8 cellular contexts compared by ENCODE assay signal in the genomic region with DNA sequence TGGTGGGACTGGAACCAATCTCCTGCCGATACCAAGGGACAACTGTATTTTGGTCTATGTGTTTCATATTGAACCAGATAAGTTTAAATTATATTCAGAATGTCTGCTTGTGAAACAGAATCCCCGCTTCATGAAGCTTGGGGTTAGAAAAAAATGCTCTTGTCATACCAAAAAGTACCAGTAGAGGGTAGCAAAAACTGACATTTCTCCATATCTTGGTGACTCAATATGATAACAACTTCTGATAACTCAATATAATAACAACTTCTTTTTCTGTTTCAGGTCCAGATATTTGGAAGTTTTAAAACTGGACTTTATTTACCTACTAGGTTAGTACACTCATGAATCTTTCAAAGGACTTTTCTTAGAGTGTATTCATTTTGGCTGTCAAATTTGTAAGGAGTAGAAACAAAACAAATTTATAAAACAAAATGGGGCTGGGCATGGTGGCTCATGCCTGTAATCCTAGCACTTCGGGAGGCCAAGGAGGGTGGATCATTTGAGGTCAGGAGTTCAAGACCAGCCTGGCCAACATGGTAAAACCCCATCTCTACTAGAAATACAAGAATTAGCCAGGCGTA. TPM values are rescaled to one million over a fixed set of nuclear protein-coding genes. Genes with fewer than 3 reads are reported as not detected.
DNase-seq lines count a peak whose midpoint lies in the region; ATAC-seq and TF ChIP-seq lines count a peak whose summit lies in the region.

No MANE protein-coding gene starts in this region.

- H3K27ac ChIP-seq in HEK293 (ENCODE audit: extremely low read depth, low read depth, low read length) (no peak overlapping the region), neuronal stem cell (replicated peaks; ENCODE audit: low read length) (no peak overlapping the region)

- no peaks in the 10 kb centered on the region for H3K79me1 ChIP-seq in neuronal stem cell (ENCODE audit: low read depth, low read length)

- no peak overlapping the region for H2AFZ ChIP-seq in neuronal stem cell (ENCODE audit: low read length)

- no peak overlapping the region for H3K14ac ChIP-seq in neuronal stem cell (ENCODE audit: low read length)

- H4K91ac ChIP-seq in neuronal stem cell (ENCODE audit: low read depth, low read length, poor library complexity), result no peak overlapping the region

- no peak overlapping the region for H2BK120ac ChIP-seq in neuronal stem cell (ENCODE audit: low read depth, low read length)

- no peak overlapping the region for H2BK12ac ChIP-seq in neuronal stem cell (ENCODE audit: low read length)

- H3K4me3 ChIP-seq in HEK293 (ENCODE audit: low read depth, low read length), result no peak overlapping the region
- no peak overlapping the region for H3K4me3 ChIP-seq in epithelial cell of esophagus (ENCODE audit: low read length)
- H3K4me3 ChIP-seq in neuronal stem cell (ENCODE audit: low read length in 2 of 2), result no peak overlapping the region

- no peak overlapping the region for H2BK5ac ChIP-seq in neuronal stem cell (ENCODE audit: low read length)

- no peak for ATAC-seq in GM18867 (IDR thresholded peaks at IDR 0.05; ENCODE audit: unreplicated experiment)

- no peak overlapping the region for H2AK5ac ChIP-seq in neuronal stem cell (ENCODE audit: low read depth, low read length)

- in situ Hi-C loops in SK-MEL-5 (cut with HindIII; ENCODE audit: low pct_unique_long_range_greater_than_20kb, low sequenced_read_pairs), result no loop called here

- DNase-seq in DMS114 treated with DMSO at 0.1 percent for 48 hours (lab: John Stamatoyannopoulos, UW; ENCODE audit: unreplicated experiment), result peak; percentile 56
- peak; percentile 58 for DNase-seq in SK-MEL-5 (ENCODE audit: low read depth, low spot score)
- DNase-seq in epithelial cell of esophagus (ENCODE audit: low read depth), result peak; percentile 67
- DNase-seq in neuronal stem cell (ENCODE audit: low spot score), result peak; percentile 54
- DNase-seq in HPDE6-E6E7 (ENCODE audit: extremely low spot score), result no peak
- DNase-seq in mucosa of gallbladder (ENCODE audit: low spot score), result no peak

- H2BK15ac ChIP-seq in neuronal stem cell (ENCODE audit: low read length), result no peak overlapping the region

- H3K23ac ChIP-seq in neuronal stem cell (ENCODE audit: low read depth, low read length, poor library complexity), result no peak overlapping the region

- no CpG with 5 or more reads among the region's 4 CpGs for WGBS in neuronal stem cell (ENCODE audit: extremely low coverage in 2 of 2, insufficient read length in 2 of 2, insufficient replicate concordance in 1 of 2), 2 donors

- TF ChIP-seq CTCF in HEK293 (tag by site-specific recombination; IDR thresholded peaks at IDR 0.05) (no peak), epithelial cell of esophagus (IDR thresholded peaks at IDR 0.05; ENCODE audit: insufficient read depth, low read depth, low read length, missing control alignments) (peak; percentile 60)

- H3K9me3 ChIP-seq in HEK293 (ENCODE audit: control insufficient read depth, insufficient read depth, low read depth, low read length) (no peaks in the 10 kb centered on the region), neuronal stem cell (replicated peaks in 1 of 2; ENCODE audit: control insufficient read depth in 2 of 2, insufficient read depth in 1 of 2, low read depth in 1 of 2, low read length in 2 of 2) (no peaks in the 10 kb centered on the region)

- POLR2A ChIA-PET in HEK293 (lab: Yijun Ruan, JAX), result no interaction called here

- no peak overlapping the region for H4K8ac ChIP-seq in neuronal stem cell (ENCODE audit: low read depth, low read length)

- peaks cover 13 to 56% of the 10 kb centered on the region in 2 experiments for H3K36me3 ChIP-seq in HEK293 (ENCODE audit: control insufficient read depth in 2 of 2, insufficient read depth in 1 of 2, low read length in 2 of 2)
- H3K36me3 ChIP-seq in neuronal stem cell (replicated peaks in 1 of 2; ENCODE audit: control insufficient read depth in 2 of 2, insufficient read depth in 2 of 2, low read length in 2 of 2), result peaks cover 6 to 70% of the 10 kb centered on the region in 2 donors

- CTCF ChIA-PET in HEK293 (lab: Yijun Ruan, JAX), result interaction anchor here (0.5 to 1.1 kb wide), 8 partner anchors 26 to 487 kb away, joined by 3 to 4 read pairs (median 3); no protein-coding TSS in a partner anchor

- no peaks in the 10 kb centered on the region for H3K27me3 ChIP-seq in neuronal stem cell (ENCODE audit: control insufficient read depth in 3 of 3, insufficient read depth in 3 of 3, low read depth in 1 of 3, low read length in 3 of 3)

- H3K4me1 ChIP-seq in HEK293 (ENCODE audit: control insufficient read depth, insufficient read depth, low read length) (peaks cover 2% of the 10 kb centered on the region), neuronal stem cell (ENCODE audit: control insufficient read depth in 2 of 2, insufficient read depth in 1 of 2, low read depth in 1 of 2, low read length in 2 of 2) (peaks cover 6 to 7% of the 10 kb centered on the region in 2 donors)

- H3K18ac ChIP-seq in neuronal stem cell (ENCODE audit: low read length), result no peak overlapping the region

- no peak overlapping the region for H3K4ac ChIP-seq in neuronal stem cell (ENCODE audit: low read length)

- no peak overlapping the region for H3K9ac ChIP-seq in neuronal stem cell (ENCODE audit: low read depth, low read length, poor library complexity)

- no peak overlapping the region for H3K4me2 ChIP-seq in neuronal stem cell (ENCODE audit: insufficient read depth, low read length, poor library complexity, severe bottlenecking)

TF ChIP-seq in HEK293, 187 proteins besides CTCF, POLR2A, EP300 and RAD21:
- TF ChIP-seq, protein P1, sequence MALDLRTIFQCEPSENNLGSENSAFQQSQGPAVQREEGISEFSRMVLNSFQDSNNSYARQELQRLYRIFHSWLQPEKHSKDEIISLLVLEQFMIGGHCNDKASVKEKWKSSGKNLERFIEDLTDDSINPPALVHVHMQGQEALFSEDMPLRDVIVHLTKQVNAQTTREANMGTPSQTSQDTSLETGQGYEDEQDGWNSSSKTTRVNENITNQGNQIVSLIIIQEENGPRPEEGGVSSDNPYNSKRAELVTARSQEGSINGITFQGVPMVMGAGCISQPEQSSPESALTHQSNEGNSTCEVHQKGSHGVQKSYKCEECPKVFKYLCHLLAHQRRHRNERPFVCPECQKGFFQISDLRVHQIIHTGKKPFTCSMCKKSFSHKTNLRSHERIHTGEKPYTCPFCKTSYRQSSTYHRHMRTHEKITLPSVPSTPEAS (tag by site-specific recombination; IDR thresholded peaks at IDR 0.05), result no peak
- TF ChIP-seq ZNF654 (tag by site-specific recombination; IDR thresholded peaks at IDR 0.05; ENCODE audit: low read depth) (peak; percentile 66), ZNF660 (tag by site-specific recombination; IDR thresholded peaks at IDR 0.05) (0 out of 2 replicates have a peak, but pooled peaks have one; percentile 25)

RNA-seq across cellular contexts. Expression of a gene that starts 52.3 kb away (rescaled TPM):
- 4.2 and 4.4 TPM in 2 replicates for total RNA-seq in SK-MEL-5 (2014; rRNA removed; shearing (Covaris generic))
- polyA plus RNA-seq in SK-MEL-5 (2015; cell fraction: cytosol; rRNA removed), result 3.7 and 4.6 TPM in 2 replicates
- 8.6 and 12.7 TPM in 2 replicates for polyA plus RNA-seq in SK-MEL-5 (2015; cell fraction: nucleus; rRNA removed)
- polyA plus RNA-seq in neuronal stem cell (2013, experiment 1 of 2), result 3.6 TPM
- 3.3 TPM for polyA plus RNA-seq in neuronal stem cell (2013, experiment 2 of 2)
- 46.0 TPM for total RNA-seq in mucosa of gallbladder

Comparison
In these comparisons a context has a peak if more than half of its experiments do, and no peak if none do; other contexts are left out.
1. DNase-seq: peak in DMS114 treated with DMSO at 0.1 percent for 48 hours (single experiment), SK-MEL-5 (single experiment), epithelial cell of esophagus (single experiment) and neuronal stem cell (single experiment); none in HPDE6-E6E7 (single experiment) and mucosa of gallbladder (single experiment).